ENCODE assay signal across 9 cellular contexts in the genomic region with DNA sequence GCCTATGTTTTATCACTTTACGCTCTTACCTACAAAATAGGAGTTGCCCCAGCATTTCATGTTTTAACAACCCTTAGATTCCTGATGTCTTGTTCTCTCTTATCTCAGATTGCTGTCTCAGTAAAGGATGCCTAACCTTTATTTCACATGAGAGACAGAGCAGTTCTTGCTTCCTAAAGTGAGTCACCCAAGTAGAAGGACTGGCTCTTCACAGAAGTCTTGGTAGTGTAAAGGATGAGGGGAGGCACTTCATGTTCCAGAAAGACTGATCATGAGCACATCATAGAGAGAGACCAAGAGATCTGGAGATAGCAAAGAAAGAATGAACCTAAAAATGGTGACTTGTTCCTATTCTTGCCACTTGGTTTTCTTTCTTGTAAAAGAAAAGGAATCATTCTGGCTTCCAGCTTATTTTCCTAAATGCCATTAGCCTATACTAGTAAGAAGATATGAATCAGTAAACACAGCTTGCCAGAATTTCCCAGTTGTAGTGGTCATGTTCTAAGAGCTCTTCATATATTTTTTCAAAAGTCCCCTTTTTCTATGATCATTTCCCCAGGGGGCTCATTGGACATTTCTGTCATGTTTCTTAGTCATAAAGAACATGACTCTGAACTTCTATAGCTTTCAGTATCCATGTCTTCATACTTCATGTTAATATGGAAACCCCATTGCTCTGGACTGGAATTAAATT. TPM values are rescaled to one million over a fixed set of nuclear protein-coding genes. Genes with fewer than 3 reads are reported as not detected.
DNase-seq lines count a peak whose midpoint lies in the region; ATAC-seq and TF ChIP-seq lines count a peak whose summit lies in the region.
"Had no signal": no experiment of that assay in that cellular context is flagged by ENCODE, and none has a peak within 500 bp of the region (broad histone marks: within the 10 kb centered on the region; RNA-seq: fewer than 3 reads in every experiment).

No MANE protein-coding gene starts in this region.

- TF ChIP-seq EP300 in suprapubic skin (IDR thresholded peaks at IDR 0.05), result no peak

- ATAC-seq in GM19468 (IDR thresholded peaks at IDR 0.05; ENCODE audit: extremely low read depth, unreplicated experiment) (peak; percentile 57), HG03103 (IDR thresholded peaks at IDR 0.05; ENCODE audit: low read depth, unreplicated experiment) (peak; percentile 55)

- in situ Hi-C loops in brain microvascular endothelial cell (cut with HindIII; ENCODE audit: low pct_ligation_motif_present, low sequenced_read_pairs), result no loop called here

- H3K36me3 ChIP-seq in brain microvascular endothelial cell (replicated peaks) (no peaks in the 10 kb centered on the region), suprapubic skin (no peaks in the 10 kb centered on the region), adrenal gland (replicated peaks in 1 of 2) (no peaks in the 10 kb centered on the region)

- H3K27ac ChIP-seq in brain microvascular endothelial cell (peak overlapping the region; percentile 50), suprapubic skin (no peak overlapping the region), adrenal gland (no peak overlapping the region)

- TF ChIP-seq POLR2A in suprapubic skin (IDR thresholded peaks at IDR 0.05), result no peak
- no peak for TF ChIP-seq POLR2A in adrenal gland (IDR thresholded peaks at IDR 0.05)

- H3K4me1 ChIP-seq in suprapubic skin (no peaks in the 10 kb centered on the region), adrenal gland (replicated peaks in 1 of 2) (peaks cover 0 to 8% of the 10 kb centered on the region in 2 donors)

- H3K27me3 ChIP-seq in brain microvascular endothelial cell (replicated peaks), result no peaks in the 10 kb centered on the region
- no peaks in the 10 kb centered on the region for H3K27me3 ChIP-seq in suprapubic skin
- H3K27me3 ChIP-seq in adrenal gland, result no peaks in the 10 kb centered on the region

- no peak for TF ChIP-seq CTCF in GM12865 (IDR thresholded peaks at IDR 0.05; ENCODE audit: insufficient read depth, low read depth, low read length, missing control alignments)
- no peak for TF ChIP-seq CTCF in brain microvascular endothelial cell (IDR thresholded peaks at IDR 0.05; ENCODE audit: low read depth, low read length, missing control alignments)
- TF ChIP-seq CTCF in suprapubic skin (IDR thresholded peaks at IDR 0.05), result no peak
- TF ChIP-seq CTCF in adrenal gland (IDR thresholded peaks at IDR 0.05), result no peak

- DNase-seq in GM12865 (ENCODE audit: low read depth), result peak; percentile 54
- peak; percentile 58 for DNase-seq in brain microvascular endothelial cell
- DNase-seq in cerebellar cortex (ENCODE audit: low spot score), result no peak
- DNase-seq in suprapubic skin (ENCODE audit: low spot score in 2 of 2), result no peak
- no peak for DNase-seq in adrenal gland
- DNase-seq in cortex of kidney (lab: John Stamatoyannopoulos, UW), result no peak
- DNase-seq: DMS53 had no signal

- H3K4me3 ChIP-seq in GM12865 (ENCODE audit: low read depth, low read length) (no peak overlapping the region), brain microvascular endothelial cell (ENCODE audit: low read depth, low read length) (no peak overlapping the region), suprapubic skin (no peak overlapping the region), adrenal gland (no peak overlapping the region)

- no peaks in the 10 kb centered on the region for H3K9me3 ChIP-seq in suprapubic skin
- H3K9me3 ChIP-seq in adrenal gland (replicated peaks in 1 of 3), result no peaks in the 10 kb centered on the region

- intact Hi-C loops in adrenal gland (cut with DNase I), result loop anchor here in 1 of 2 donors (10.0 kb wide), 1 partner anchor 49 kb away; no protein-coding TSS in a partner anchor

- 100% methylated on average over 1 of the region's 1 CpG for WGBS in suprapubic skin
- 93 to 100% (median 97%) methylated on average over 1 of the region's 1 CpG for WGBS in adrenal gland, 4 donors

RNA-seq across cellular contexts. Expression of gene MAPRE2, which starts 54.9 kb away (rescaled TPM):
- total RNA-seq in suprapubic skin, result 10 to 100 TPM; 29.9 to 51.2 (median 37.2) TPM
- 100 to 1,000 TPM in 3 of 8 donors, 10 to 100 TPM in 5; 42.7 to 144 (median 89.1) TPM for total RNA-seq in adrenal gland
- 10 to 100 TPM; 30.2 to 89.3 (median 39.4) TPM for polyA plus RNA-seq in adrenal gland

Comparison
In these comparisons a context has a peak if more than half of its experiments do, and no peak if none do; other contexts are left out.
1. DNase-seq: peak in GM12865 (single experiment) and brain microvascular endothelial cell (single experiment); none in cerebellar cortex (single experiment), suprapubic skin (0 of 2), adrenal gland (0 of 7) and cortex of kidney (single experiment).